Comparison of ENCODE assay signal across 9 cellular contexts in genomic region chr16:30995927-30996323, GRCh38. TPM values are rescaled to one million over a fixed set of nuclear protein-coding genes. Genes with fewer than 3 reads are reported as not detected.
A peak's percentile ranks its signal among the peaks of the same experiment; 100 is the strongest.
DNase-seq lines count a peak whose midpoint lies in the region; ATAC-seq and TF ChIP-seq lines count a peak whose summit lies in the region.
"Had no signal": no experiment of that assay in that cellular context is flagged by ENCODE, and none has a peak within 500 bp of the region (broad histone marks: within the 10 kb centered on the region; RNA-seq: fewer than 3 reads in every experiment).

No MANE protein-coding gene starts in this region.

- H3K4me3 ChIP-seq in fibroblast of the aortic adventitia (ENCODE audit: low read depth, low read length) (peak overlapping the region; percentile 71), smooth muscle cell (no peak overlapping the region)

- H2AFZ ChIP-seq in smooth muscle cell (ENCODE audit: low read depth), result no peak overlapping the region

- H3K27me3 Mint-ChIP-seq in T-helper 2 cell treated with Interferon-gamma antibody and Interleukin-4, amounts not matched to agents 5 μg/mL and 100 μg/mL, for 36 hours (ENCODE audit: low read depth), result peaks cover 4% of the 10 kb centered on the region
- H3K27me3 Mint-ChIP-seq in T-helper 17 cell, result no peaks in the 10 kb centered on the region

- H3K36me3 ChIP-seq in smooth muscle cell (ENCODE audit: low read depth), result no peaks in the 10 kb centered on the region

- no peak overlapping the region for H3K27ac ChIP-seq in smooth muscle cell (ENCODE audit: low read depth)

- peaks cover 12% of the 10 kb centered on the region for H3K4me1 Mint-ChIP-seq in T-helper 2 cell treated with Interferon-gamma antibody and Interleukin-4, amounts not matched to agents 5 μg/mL and 100 μg/mL, for 36 hours (ENCODE audit: low read depth)
- H3K4me1 Mint-ChIP-seq in T-helper 17 cell, result peaks cover 4% of the 10 kb centered on the region

- intact Hi-C loops in posterior vena cava (cut with DNase I), result loop anchor here in 1 of 2 donors (5.0 kb wide), 1 partner anchor 36 kb away; the partner anchor contains the start of gene STX4

- H3K27me3 ChIP-seq in smooth muscle cell (ENCODE audit: low read depth), result no peaks in the 10 kb centered on the region

- no peaks in the 10 kb centered on the region for H3K36me3 Mint-ChIP-seq in T-helper 2 cell treated with Interferon-gamma antibody and Interleukin-4, amounts not matched to agents 5 μg/mL and 100 μg/mL, for 36 hours (ENCODE audit: low read depth)
- no peaks in the 10 kb centered on the region for H3K36me3 Mint-ChIP-seq in T-helper 17 cell (ENCODE audit: low read depth)

- H3K79me2 ChIP-seq in smooth muscle cell (ENCODE audit: low read depth), result no peaks in the 10 kb centered on the region

- ATAC-seq in T-helper 17 cell, result no peak
- ATAC-seq in HG03097 (IDR thresholded peaks at IDR 0.05; ENCODE audit: low FRiP score, unreplicated experiment), result no peak

- H3K9ac ChIP-seq in smooth muscle cell (ENCODE audit: low read depth), result no peak overlapping the region

- peaks cover 11% of the 10 kb centered on the region for H3F3A ChIP-seq in smooth muscle cell (ENCODE audit: low read depth)

- no peak for DNase-seq in T-helper 2 cell treated with Interferon-gamma antibody and Interleukin-4, amounts not matched to agents 5 μg/mL and 100 μg/mL, for 36 hours (ENCODE audit: low spot score)
- DNase-seq in T-helper 2 cell (no peak), T-helper 17 cell (no peak), fibroblast of the aortic adventitia (ENCODE audit: low read depth) (no peak), smooth muscle cell (lab: John Stamatoyannopoulos, UW; ENCODE audit: unreplicated experiment) (no peak), COR-L47 (lab: John Stamatoyannopoulos, UW) (no peak), posterior vena cava (ENCODE audit: low spot score) (no peak)
- DNase-seq: 8988T had no signal

- peak overlapping the region; percentile 89 for H3K4me2 ChIP-seq in smooth muscle cell

- TF ChIP-seq CTCF in fibroblast of the aortic adventitia (IDR thresholded peaks at IDR 0.05; ENCODE audit: insufficient read depth, low read length) (no peak), smooth muscle cell (IDR thresholded peaks at IDR 0.05; ENCODE audit: borderline replicate concordance, insufficient read depth, poor library complexity, severe bottlenecking) (no peak)

- H3K4me3 Mint-ChIP-seq in T-helper 2 cell treated with Interferon-gamma antibody and Interleukin-4, amounts not matched to agents 5 μg/mL and 100 μg/mL, for 36 hours, result peak overlapping the region; percentile 48
- H3K4me3 Mint-ChIP-seq in T-helper 17 cell, result peak overlapping the region; percentile 50

- H3K4me1 ChIP-seq in smooth muscle cell (ENCODE audit: low read depth), result no peaks in the 10 kb centered on the region

- no peaks in the 10 kb centered on the region for H4K20me1 ChIP-seq in smooth muscle cell (ENCODE audit: low read depth)

- H3K9me3 ChIP-seq in T-helper 17 cell (ENCODE audit: control insufficient read depth, low read length, poor library complexity, severe bottlenecking) (no peaks in the 10 kb centered on the region), smooth muscle cell (replicated peaks; ENCODE audit: low read depth) (no peaks in the 10 kb centered on the region)

- H3K9me3 Mint-ChIP-seq in T-helper 2 cell treated with Interferon-gamma antibody and Interleukin-4, amounts not matched to agents 5 μg/mL and 100 μg/mL, for 36 hours, result no peaks in the 10 kb centered on the region

- H3K27ac Mint-ChIP-seq in T-helper 2 cell treated with Interferon-gamma antibody and Interleukin-4, amounts not matched to agents 5 μg/mL and 100 μg/mL, for 36 hours, result no peak overlapping the region
- no peak overlapping the region for H3K27ac Mint-ChIP-seq in T-helper 17 cell

- WGBS in smooth muscle cell (ENCODE audit: low lambda C conversion rate), result 86% methylated on average over 11 of the region's 11 CpGs

RNA-seq across cellular contexts. Expression of gene HSD3B7, which starts 10.9 kb away (rescaled TPM):
- total RNA-seq in T-helper 17 cell (under 1 TPM; 0.21 to 0.60 TPM), fibroblast of the aortic adventitia (ENCODE audit: low replicate concordance) (15.5 and 60.9 TPM in 2 replicates), smooth muscle cell (5.5 and 10.8 TPM in 2 replicates), posterior vena cava (10 to 100 TPM; 38.5 to 39.2 TPM)
- 15.1 and 15.5 TPM in 2 replicates for polyA plus RNA-seq in smooth muscle cell

RNA-seq across cellular contexts. Expression of gene STX1B, which starts 14.5 kb away (rescaled TPM):
- total RNA-seq in T-helper 17 cell, result under 1 TPM; 0.27 to 0.47 TPM
- total RNA-seq in fibroblast of the aortic adventitia (ENCODE audit: low replicate concordance), result 2.1 and 2.3 TPM in 2 replicates
- total RNA-seq in smooth muscle cell, result 0.72 and 1.4 TPM in 2 replicates
- polyA plus RNA-seq in smooth muscle cell, result 1.0 and 2.1 TPM in 2 replicates
- 1 to 10 TPM in 1 of 2 donors, under 1 TPM in 1; 0.95 to 1.1 TPM for total RNA-seq in posterior vena cava

RNA-seq across cellular contexts. Expression of gene STX4, which starts 37.4 kb away (rescaled TPM):
- total RNA-seq in T-helper 17 cell (10 to 100 TPM; 72.0 to 72.1 TPM), fibroblast of the aortic adventitia (ENCODE audit: low replicate concordance) (24.2 and 29.7 TPM in 2 replicates), smooth muscle cell (14.4 and 23.1 TPM in 2 replicates), posterior vena cava (10 to 100 TPM; 54.4 to 75.4 TPM)
- polyA plus RNA-seq in smooth muscle cell, result 50.6 and 60.2 TPM in 2 replicates

RNA-seq across cellular contexts. Expression of gene SETD1A, which starts 38.4 kb away (rescaled TPM):
- total RNA-seq in T-helper 17 cell, result 10 to 100 TPM; 31.3 to 45.5 TPM
- total RNA-seq in fibroblast of the aortic adventitia (ENCODE audit: low replicate concordance), result 1.6 and 5.3 TPM in 2 replicates
- total RNA-seq in smooth muscle cell, result 1.9 and 2.9 TPM in 2 replicates
- polyA plus RNA-seq in smooth muscle cell, result 1.2 and 3.3 TPM in 2 replicates
- 10 to 100 TPM; 11.8 to 17.7 TPM for total RNA-seq in posterior vena cava

RNA-seq across cellular contexts. Expression of gene ORAI3, which starts 47.1 kb away (rescaled TPM):
- total RNA-seq in T-helper 17 cell, result 1 to 10 TPM; 6.4 to 7.5 TPM
- total RNA-seq in fibroblast of the aortic adventitia (ENCODE audit: low replicate concordance), result 33.0 and 35.6 TPM in 2 replicates
- total RNA-seq in smooth muscle cell, result 33.7 and 34.9 TPM in 2 replicates
- 39.4 and 44.0 TPM in 2 replicates for polyA plus RNA-seq in smooth muscle cell
- 10 to 100 TPM; 11.0 to 17.5 TPM for total RNA-seq in posterior vena cava
